Comparison of ENCODE assay signal across 27 cellular contexts in genomic region chr10:119483001-119483400, GRCh38. TPM values are rescaled to one million over a fixed set of nuclear protein-coding genes. Genes with fewer than 3 reads are reported as not detected.
DNase-seq lines count a peak whose midpoint lies in the region; ATAC-seq, FAIRE-seq and TF ChIP-seq lines count a peak whose summit lies in the region.
"Had no signal": no experiment of that assay in that cellular context is flagged by ENCODE, and none has a peak within 500 bp of the region (broad histone marks: within the 10 kb centered on the region; RNA-seq: fewer than 3 reads in every experiment).

No MANE protein-coding gene starts in this region.

- no peak overlapping the region for H3K9ac ChIP-seq in astrocyte (ENCODE audit: low read length)
- H3K9ac ChIP-seq: BLaER1, KMS-11 had no signal

- TF ChIP-seq CTCF in astrocyte (IDR thresholded peaks at IDR 0.05; ENCODE audit: insufficient read depth, low read depth, low read length) (no peak), right lobe of liver (IDR thresholded peaks at IDR 0.05) (no peak)

- 72% methylated on average over 5 of the region's 6 CpGs for WGBS in right lobe of liver (ENCODE audit: insufficient coverage, low coverage, low lambda C conversion rate, missing lambda C conversion rate)

- FAIRE-seq in astrocyte (lab: Jason Lieb, UNC) = no peak
- FAIRE-seq: A204.1, G401.6, HTR-8/SVneo had no signal

- no peak overlapping the region for H2AFZ ChIP-seq in astrocyte (ENCODE audit: low read depth, low read length)

- H3K9me3 ChIP-seq in astrocyte (ENCODE audit: insufficient read depth, low read depth, low read length) = no peaks in the 10 kb centered on the region
- H3K9me3 ChIP-seq in right lobe of liver = no peaks in the 10 kb centered on the region
- H3K9me3 ChIP-seq: BLaER1, Caco-2 had no signal

- TF ChIP-seq POLR2A in right lobe of liver (IDR thresholded peaks at IDR 0.05) = no peak

- peaks cover 2% of the 10 kb centered on the region for H3K4me1 Mint-ChIP-seq in astrocyte (ENCODE audit: low read depth, unreplicated experiment)

- H3K4me3 ChIP-seq in astrocyte (ENCODE audit: insufficient read depth, low read depth, low read length) (no peak overlapping the region), right lobe of liver (no peak overlapping the region)
- H3K4me3 ChIP-seq: BLaER1 had no signal

- in situ Hi-C loops in KBM-7 (cut with MboI; ENCODE audit: low pct_unique_long_range_greater_than_20kb, low sequenced_read_pairs) = no loop called here

- no peaks in the 10 kb centered on the region for H3K36me3 ChIP-seq in astrocyte (ENCODE audit: insufficient read depth, low read length)
- H3K36me3 ChIP-seq in right lobe of liver = no peaks in the 10 kb centered on the region
- H3K36me3 ChIP-seq: BLaER1 had no signal

- DNase-seq in CD1c-positive myeloid dendritic cell (ENCODE audit: extremely low spot score) = peak; percentile 31
- DNase-seq in KBM-7 = peak; percentile 51
- DNase-seq in SKM-1 (lab: John Stamatoyannopoulos, UW; ENCODE audit: unreplicated experiment) = peak; percentile 9
- no peak for DNase-seq in astrocyte (ENCODE audit: low read depth)
- DNase-seq in SHP77 (lab: John Stamatoyannopoulos, UW) = no peak
- no peak for DNase-seq in right lobe of liver
- DNase-seq: Caco-2; CD4-positive, alpha-beta memory T cell; MV-4-11; NCI-H1105 treated with DMSO at 0.1 percent for 48 hours; NCI-H146; NCI-H1930; NCI-H2107; NCI-H524; NCI-H774; NK-92 treated with Interleukin-12 subunit alpha and Interleukin-12 subunit beta, amount 100 ng/mL, for 24 hours; SHP77 treated with DMSO at 0.1 percent for 48 hours; T-helper 2 cell had no signal

- H3K27me3 ChIP-seq in astrocyte (ENCODE audit: insufficient read depth, low read length) = peaks cover 16% of the 10 kb centered on the region
- no peaks in the 10 kb centered on the region for H3K27me3 ChIP-seq in right lobe of liver
- H3K27me3 ChIP-seq: BLaER1 had no signal

- H3K79me2 ChIP-seq in astrocyte (ENCODE audit: insufficient read depth, low read length) = no peaks in the 10 kb centered on the region

- H3K36me3 Mint-ChIP-seq in astrocyte (ENCODE audit: low read depth, unreplicated experiment) = no peaks in the 10 kb centered on the region
- H3K36me3 Mint-ChIP-seq: CD4-positive, alpha-beta memory T cell had no signal

- H3K4me2 ChIP-seq in astrocyte (ENCODE audit: low read length) = no peak overlapping the region
- H3K4me2 ChIP-seq: BLaER1, KMS-11 had no signal

- H3K27ac Mint-ChIP-seq in astrocyte (ENCODE audit: unreplicated experiment) = no peak overlapping the region

- H3K4me3 Mint-ChIP-seq in astrocyte (ENCODE audit: unreplicated experiment) = peak overlapping the region; percentile 54
- H3K4me3 Mint-ChIP-seq: CD4-positive, alpha-beta memory T cell had no signal

- H3K4me1 ChIP-seq in astrocyte (ENCODE audit: insufficient read depth, low read length) (no peaks in the 10 kb centered on the region), right lobe of liver (no peaks in the 10 kb centered on the region)
- H3K4me1 ChIP-seq: Caco-2 had no signal

- intact Hi-C loops in right lobe of liver (cut with DNase I) = no loop called here

- no peaks in the 10 kb centered on the region for H4K20me1 ChIP-seq in astrocyte (ENCODE audit: insufficient read depth, low read length)
- H4K20me1 ChIP-seq: BLaER1 had no signal

- no peak overlapping the region for H3K27ac ChIP-seq in astrocyte (ENCODE audit: low read depth, low read length)
- no peak overlapping the region for H3K27ac ChIP-seq in right lobe of liver
- H3K27ac ChIP-seq: BLaER1, KMS-11, RWPE1 had no signal

- H3K9me3 Mint-ChIP-seq in astrocyte (ENCODE audit: unreplicated experiment) = peaks cover 4% of the 10 kb centered on the region

- no peak for ATAC-seq in HG03342 (IDR thresholded peaks at IDR 0.05; ENCODE audit: unreplicated experiment)
- no peak for ATAC-seq in right lobe of liver
- no peak for ATAC-seq in activated CD4-positive, CD25-positive, alpha-beta regulatory T cell treated with anti-CD3 and anti-CD28 coated beads, Interleukin-2, amount 50 U/mL, for 24 hours
- ATAC-seq: Panc1 had no signal

- peaks cover 37% of the 10 kb centered on the region for H3K27me3 Mint-ChIP-seq in astrocyte (ENCODE audit: low read depth, unreplicated experiment)
- H3K27me3 Mint-ChIP-seq: CD4-positive, alpha-beta memory T cell had no signal

RNA-seq across cellular contexts. Expression of gene RGS10, which starts 59.5 kb away (rescaled TPM):
- total RNA-seq in astrocyte (40.0 and 40.1 TPM in 2 replicates), right lobe of liver (1 to 10 TPM in 5 of 6 experiments, under 1 TPM in 1; 0.95 to 5.2 (median 3.7) TPM)

Comparison
In these comparisons a context has a peak if more than half of its experiments do, and no peak if none do; other contexts are left out.
1. DNase-seq: peak in CD1c-positive myeloid dendritic cell (single experiment), KBM-7 (single experiment) and SKM-1 (single experiment); none in astrocyte (single experiment), SHP77 (0 of 2) and right lobe of liver (0 of 3).